ENCODE assay signal across 9 cellular contexts in the genomic region with DNA sequence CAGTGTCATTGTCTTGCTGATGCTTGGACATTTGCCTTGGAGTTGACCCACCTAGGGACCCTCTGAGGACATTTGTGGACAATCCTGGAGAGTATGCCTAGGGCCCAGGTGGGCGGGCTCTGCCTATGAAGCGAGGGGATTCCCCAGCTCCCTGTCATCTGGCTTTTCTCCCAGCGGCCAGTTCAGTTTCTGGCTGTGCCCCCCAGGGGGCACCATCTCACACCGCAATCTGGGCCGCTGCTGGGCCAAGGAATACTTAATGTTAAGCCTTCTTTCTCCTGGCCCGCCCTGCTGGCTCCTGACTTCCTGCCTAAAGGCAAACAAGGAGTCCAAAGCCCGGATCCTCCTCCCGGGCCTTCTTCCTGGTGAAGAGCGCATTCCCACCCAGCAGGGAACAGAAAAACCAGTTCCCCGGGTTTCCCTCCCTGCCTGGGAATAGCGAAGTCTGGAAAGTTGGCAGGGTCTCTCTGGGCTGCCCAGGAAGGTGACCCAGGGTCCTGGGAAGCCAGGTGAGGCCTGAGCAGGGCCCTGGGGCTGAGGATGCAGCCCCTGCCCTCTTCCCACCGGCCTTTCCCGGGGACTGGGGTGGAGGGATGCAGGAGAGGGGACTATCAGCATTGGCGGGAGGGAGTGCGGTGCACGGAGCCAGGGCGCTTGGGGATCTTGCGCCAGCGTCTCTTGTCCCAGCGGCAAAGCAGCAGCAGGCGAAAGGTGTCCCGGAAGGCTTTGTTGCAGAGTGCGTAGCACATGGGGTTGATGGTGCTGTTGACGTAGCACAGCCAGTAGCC. TPM values are rescaled to one million over a fixed set of nuclear protein-coding genes. Genes with fewer than 3 reads are reported as not detected.
DNase-seq lines count a peak whose midpoint lies in the region; ATAC-seq and TF ChIP-seq lines count a peak whose summit lies in the region.
"Had no signal": no experiment of that assay in that cellular context is flagged by ENCODE, and none has a peak within 500 bp of the region (broad histone marks: within the 10 kb centered on the region; RNA-seq: fewer than 3 reads in every experiment).

No MANE protein-coding gene starts in this region.

- H2AFZ ChIP-seq in OCI-LY7 (ENCODE audit: low read length), result no peak overlapping the region

- no peaks in the 10 kb centered on the region for H3K9me3 Mint-ChIP-seq in endothelial cell (ENCODE audit: unreplicated experiment)

- H3K4me1 ChIP-seq in OCI-LY7 (ENCODE audit: insufficient read depth, low read length, poor library complexity, severe bottlenecking), result no peaks in the 10 kb centered on the region

- no peak overlapping the region for H3K4me3 ChIP-seq in OCI-LY7 (ENCODE audit: low read depth, low read length, poor library complexity, severe bottlenecking)

- POLR2A ChIA-PET in OCI-LY7 (lab: Charles Lee), result no interaction called here

- no TSS peak for BruUV-seq in OCI-LY7 (replicated peaks; lab: Mats Ljungman, UMichigan)

- intact Hi-C loops in OCI-LY7 (cut with micrococcal nuclease; ENCODE audit: unreplicated experiment), result no loop called here

- no peak overlapping the region for H3K4me2 ChIP-seq in OCI-LY7 (ENCODE audit: low read length)

- no peaks in the 10 kb centered on the region for H3K36me3 ChIP-seq in OCI-LY7 (ENCODE audit: insufficient read depth, low read length)

- CTCF ChIA-PET in OCI-LY7 (lab: Charles Lee; ENCODE audit: unreplicated experiment), result no interaction called here

- H3K27ac Mint-ChIP-seq in endothelial cell (ENCODE audit: unreplicated experiment), result no peak overlapping the region

- ATAC-seq in HG03039 (IDR thresholded peaks at IDR 0.05; ENCODE audit: unreplicated experiment) (no peak), GM18907 (IDR thresholded peaks at IDR 0.05; ENCODE audit: unreplicated experiment) (no peak)

- no peak overlapping the region for H3K27ac ChIP-seq in OCI-LY7 (ENCODE audit: low read depth, low read length, poor library complexity, severe bottlenecking)
- H3K27ac ChIP-seq: epithelial cell of prostate had no signal

- H3K4me3 Mint-ChIP-seq in endothelial cell (ENCODE audit: unreplicated experiment), result no peak overlapping the region

- no peaks in the 10 kb centered on the region for H3K9me3 ChIP-seq in OCI-LY7 (ENCODE audit: low read length)

- no peaks in the 10 kb centered on the region for H3K27me3 Mint-ChIP-seq in endothelial cell (ENCODE audit: unreplicated experiment)

- H4K20me1 ChIP-seq in OCI-LY7 (ENCODE audit: insufficient read depth, low read length), result no peaks in the 10 kb centered on the region

- H3K79me2 ChIP-seq in OCI-LY7 (ENCODE audit: insufficient read depth, low read depth, low read length), result no peaks in the 10 kb centered on the region

- peak; percentile 37 for TF ChIP-seq CTCF in GM10266 (IDR thresholded peaks at IDR 0.05; ENCODE audit: control insufficient read depth, insufficient read depth, low read depth, missing control alignments)
- TF ChIP-seq CTCF in OCI-LY7 (conservative IDR thresholded peaks at IDR 0.05; ENCODE audit: low read length), result peak; percentile 73
- TF ChIP-seq CTCF in endothelial cell (IDR thresholded peaks at IDR 0.05; ENCODE audit: unreplicated experiment), result peak; percentile 75

- no peaks in the 10 kb centered on the region for H3K9me2 ChIP-seq in OCI-LY7 (ENCODE audit: insufficient read depth, low read length)

- H3K36me3 Mint-ChIP-seq in endothelial cell (ENCODE audit: low read depth, unreplicated experiment), result peaks cover under 1% of the 10 kb centered on the region

- peaks cover 47% of the 10 kb centered on the region for H3K4me1 Mint-ChIP-seq in endothelial cell (ENCODE audit: unreplicated experiment)

- DNase-seq in 8988T (peak; percentile 96), GM10266 (ENCODE audit: extremely low spot score) (no peak), OCI-LY7 (ENCODE audit: low spot score) (peak; percentile 34), endothelial cell (ENCODE audit: low spot score) (peak; percentile 84), lung microvascular endothelial cell (ENCODE audit: low read depth in 2 of 2) (peak; percentile 73 to 78)
- no peak for DNase-seq in activated CD4-positive, alpha-beta T cell treated with anti-CD3 and anti-CD28 coated beads for 4 hours

RNA-seq across cellular contexts. Expression of a gene that starts 11.9 kb away (rescaled TPM):
- total RNA-seq in OCI-LY7 (2014; rRNA removed; shearing (Covaris generic)), result not detected in 2 replicates
- total RNA-seq in OCI-LY7 (2022) (not detected in 2 replicates), endothelial cell (ENCODE audit: unreplicated experiment) (not detected), lung microvascular endothelial cell (not detected in 2 replicates)

RNA-seq across cellular contexts. Expression of a gene that starts 28.6 kb away (rescaled TPM):
- 289 and 291 TPM in 2 replicates for total RNA-seq in OCI-LY7 (2014; rRNA removed; shearing (Covaris generic))
- total RNA-seq in OCI-LY7 (2022), result 321 and 339 TPM in 2 replicates
- 147 TPM for total RNA-seq in endothelial cell (ENCODE audit: unreplicated experiment)
- 57.9 and 59.9 TPM in 2 replicates for total RNA-seq in lung microvascular endothelial cell

Comparison
In these comparisons a context has a peak if more than half of its experiments do, and no peak if none do; other contexts are left out.
1. DNase-seq: peak in 8988T (single experiment), OCI-LY7 (single experiment), endothelial cell (single experiment) and lung microvascular endothelial cell (2 of 2); none in GM10266 (single experiment) and activated CD4-positive, alpha-beta T cell treated with anti-CD3 and anti-CD28 coated beads for 4 hours (0 of 2).
2. Peak in every context shown above with its lines, with median percentiles within 50 percentile points of each other: CTCF ChIP-seq.